In genomic region chrX:124605518-124605917, GRCh38 we compare ENCODE assay signal across 19 cellular contexts.
"Had no signal": no experiment of that assay in that cellular context is flagged by ENCODE, and none has a peak within 500 bp of the region (broad histone marks: within the 10 kb centered on the region; RNA-seq: fewer than 3 reads in every experiment).

No MANE protein-coding gene starts in this region.

- H3K27me3 ChIP-seq: SJSA1 had no signal

- ATAC-seq: Panc1 had no signal

- H3K4me1 ChIP-seq: SJSA1 had no signal

- H3K27ac ChIP-seq: SJSA1, SK-N-MC had no signal

- H3K36me3 ChIP-seq: SJSA1 had no signal

- H3K4me3 ChIP-seq: SJSA1, SK-N-MC had no signal

- H3K9me3 ChIP-seq: SJSA1 had no signal

- DNase-seq: KBM-7, MV-4-11, NCI-H1048, NCI-H1105, NCI-H1417, NCI-H1436 treated with DMSO at 0.1 percent for 48 hours, NCI-H1694 treated with DMSO at 0.1 percent for 48 hours, NCI-H1930, NCI-H2081, NCI-H2107, NCI-H2227 treated with DMSO at 0.1 percent for 48 hours, NCI-H524, NCI-H526 treated with DMSO at 0.1 percent for 48 hours, NCI-H774, Right ventricle myocardium superior, SIG-M5 had no signal
